In the genomic region with DNA sequence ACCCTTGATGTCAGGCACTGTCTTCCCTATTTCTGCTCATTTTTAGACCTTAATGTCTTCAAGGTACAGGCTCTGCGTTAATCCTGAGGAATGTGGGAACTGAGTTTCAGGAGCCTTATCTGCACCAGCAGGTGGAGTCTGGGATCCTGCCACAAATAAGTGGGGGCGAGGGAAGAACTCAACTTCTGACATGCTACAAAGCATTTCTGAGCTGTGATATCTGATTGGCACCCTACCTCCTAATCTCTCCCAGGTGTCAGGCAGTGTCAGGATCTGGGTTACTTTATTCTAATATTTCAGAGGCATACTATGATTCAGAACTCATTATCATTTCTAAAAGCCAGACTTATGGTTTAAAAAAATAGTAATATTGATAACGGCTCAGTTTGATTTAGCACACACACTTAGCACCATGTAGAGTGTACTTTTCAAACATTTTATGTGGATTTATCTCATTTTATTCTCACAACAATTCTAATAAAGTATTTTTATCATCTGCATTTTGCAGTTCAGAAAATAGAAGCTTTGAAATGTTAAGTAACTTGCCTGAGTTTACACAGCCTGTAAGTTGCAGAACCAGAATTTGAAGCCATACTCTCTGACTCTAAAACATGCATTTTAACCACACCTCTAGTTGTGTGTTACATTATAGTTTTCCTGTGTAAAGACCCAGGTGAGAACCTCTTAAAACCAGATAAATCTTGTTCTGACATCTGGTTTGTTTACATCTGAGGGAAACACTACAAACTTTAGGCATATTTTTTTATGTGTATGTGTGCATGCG, we compare ENCODE assay signal across 17 cellular contexts.
DNase-seq lines count a peak whose midpoint lies in the region; ATAC-seq, FAIRE-seq and TF ChIP-seq lines count a peak whose summit lies in the region.
"Had no signal": no experiment of that assay in that cellular context is flagged by ENCODE, and none has a peak within 500 bp of the region (broad histone marks: within the 10 kb centered on the region; RNA-seq: fewer than 3 reads in every experiment).

No MANE protein-coding gene starts in this region.

- H3K4me1 Mint-ChIP-seq in endothelial cell (ENCODE audit: unreplicated experiment), result peaks cover 42% of the 10 kb centered on the region
- H3K4me1 Mint-ChIP-seq: activated T-helper 17 cell treated with anti-CD3 and anti-CD28 coated beads, Interleukin-2, amount 50 U/mL, for 72 hours; naive thymus-derived CD8-positive, alpha-beta T cell had no signal

- FAIRE-seq in kidney (lab: Jason Lieb, UNC), result no peak
- FAIRE-seq: GM19239 had no signal

- peak overlapping the region; percentile 98 for H3K27ac Mint-ChIP-seq in endothelial cell (ENCODE audit: unreplicated experiment)
- H3K27ac Mint-ChIP-seq: activated T-helper 17 cell treated with anti-CD3 and anti-CD28 coated beads, Interleukin-2, amount 50 U/mL, for 72 hours; naive thymus-derived CD8-positive, alpha-beta T cell had no signal

- no peaks in the 10 kb centered on the region for H3K27me3 ChIP-seq in DND-41 (ENCODE audit: insufficient read depth, low read length, poor library complexity)
- H3K27me3 ChIP-seq: stomach had no signal

- ATAC-seq in DND-41 (ENCODE audit: insufficient read depth, low read depth) (no peak), HG03039 (IDR thresholded peaks at IDR 0.05; ENCODE audit: unreplicated experiment) (no peak)
- ATAC-seq: activated T-helper 17 cell treated with anti-CD3 and anti-CD28 coated beads, Interleukin-2, amount 50 U/mL, for 72 hours; left colon; naive thymus-derived CD8-positive, alpha-beta T cell had no signal

- no peak overlapping the region for H2AFZ ChIP-seq in DND-41 (ENCODE audit: low read depth, low read length)

- H3K4me3 Mint-ChIP-seq in endothelial cell (ENCODE audit: unreplicated experiment), result no peak overlapping the region
- H3K4me3 Mint-ChIP-seq: activated T-helper 17 cell treated with anti-CD3 and anti-CD28 coated beads, Interleukin-2, amount 50 U/mL, for 72 hours; naive thymus-derived CD8-positive, alpha-beta T cell had no signal

- no peaks in the 10 kb centered on the region for H4K20me1 ChIP-seq in DND-41 (ENCODE audit: insufficient read depth, low read length)

- H3K27ac ChIP-seq in DND-41 (ENCODE audit: low read length) (no peak overlapping the region), mesodermal cell (ENCODE audit: low read depth, low read length, severe bottlenecking) (peak overlapping the region; percentile 50), kidney (ENCODE audit: low read depth in 2 of 2, low read length in 2 of 2) (no peak overlapping the region)
- H3K27ac ChIP-seq: stomach had no signal

- H3K79me2 ChIP-seq in DND-41 (ENCODE audit: insufficient read depth, low read length), result no peaks in the 10 kb centered on the region

- H3K4me3 ChIP-seq in DND-41 (ENCODE audit: low read depth in 1 of 2, low read length in 2 of 2) (no peak overlapping the region), mesodermal cell (ENCODE audit: extremely low read depth, insufficient read depth, low read length, poor library complexity, severe bottlenecking) (no peak overlapping the region), kidney (ENCODE audit: low read length in 2 of 2) (no peak overlapping the region)
- H3K4me3 ChIP-seq: stomach had no signal

- DNase-seq in DND-41 (no peak), NCI-H226 (peak; percentile 94), endothelial cell (ENCODE audit: low spot score) (peak; percentile 44), kidney (no peak), NCI-H1092 treated with DMSO at 0.1 percent for 48 hours (lab: John Stamatoyannopoulos, UW) (no peak), AG20443 (ENCODE audit: low spot score) (no peak)
- DNase-seq: AML-193; amniotic stem cell; left colon; naive thymus-derived CD8-positive, alpha-beta T cell; NCI-H1048; SIG-M5; stomach had no signal

- TF ChIP-seq CTCF in DND-41 (IDR thresholded peaks at IDR 0.05; ENCODE audit: borderline replicate concordance, extremely low read depth, low read length, poor library complexity, severe bottlenecking) (peak; percentile 16), endothelial cell (IDR thresholded peaks at IDR 0.05; ENCODE audit: unreplicated experiment) (no peak), kidney (IDR thresholded peaks at IDR 0.05; ENCODE audit: borderline replicate concordance, extremely low read depth, insufficient read depth) (no peak)

- H3K9me3 ChIP-seq in DND-41 (ENCODE audit: insufficient read depth, low read length, severe bottlenecking) (no peaks in the 10 kb centered on the region), mesodermal cell (ENCODE audit: control insufficient read depth, low read length) (no peaks in the 10 kb centered on the region), kidney (ENCODE audit: control insufficient read depth in 1 of 2, low read length in 2 of 2) (no peaks in the 10 kb centered on the region)
- H3K9me3 ChIP-seq: stomach had no signal

- H3K9me3 Mint-ChIP-seq in endothelial cell (ENCODE audit: unreplicated experiment), result no peaks in the 10 kb centered on the region

- H3K36me3 Mint-ChIP-seq in endothelial cell (ENCODE audit: low read depth, unreplicated experiment), result no peaks in the 10 kb centered on the region
- H3K36me3 Mint-ChIP-seq: naive thymus-derived CD8-positive, alpha-beta T cell had no signal

- H3K4me1 ChIP-seq in DND-41 (ENCODE audit: insufficient read depth, low read length), result no peaks in the 10 kb centered on the region
- H3K4me1 ChIP-seq in mesodermal cell (ENCODE audit: control insufficient read depth, insufficient read depth, low read length, poor library complexity, severe bottlenecking), result peaks cover 49% of the 10 kb centered on the region
- peaks cover 0 to 3% of the 10 kb centered on the region in 2 donors for H3K4me1 ChIP-seq in kidney (ENCODE audit: control insufficient read depth in 1 of 2, insufficient read depth in 1 of 2, low read depth in 1 of 2, low read length in 2 of 2)

- no peak overlapping the region for H3K4me2 ChIP-seq in DND-41 (ENCODE audit: insufficient read depth, low read length)

- intact Hi-C loops in kidney (cut with DNase I), result no loop called here

- WGBS in mesodermal cell (ENCODE audit: insufficient coverage in 2 of 2), 2 experiments, result 83 to 100% methylated on average over 1 of the region's 4 CpGs

- H3K36me3 ChIP-seq in DND-41 (ENCODE audit: insufficient read depth, low read length) (no peaks in the 10 kb centered on the region), mesodermal cell (ENCODE audit: control insufficient read depth, insufficient read depth, low read length) (no peaks in the 10 kb centered on the region), kidney (ENCODE audit: control insufficient read depth in 1 of 2, insufficient read depth in 2 of 2, low read length in 2 of 2) (no peaks in the 10 kb centered on the region)
- H3K36me3 ChIP-seq: stomach had no signal

- H3K9ac ChIP-seq in DND-41 (ENCODE audit: low read depth, low read length) (no peak overlapping the region), kidney (ENCODE audit: low read length in 2 of 2) (no peak overlapping the region)

- H3K27me3 Mint-ChIP-seq in endothelial cell (ENCODE audit: unreplicated experiment), result peaks cover 2% of the 10 kb centered on the region
- H3K27me3 Mint-ChIP-seq: activated T-helper 17 cell treated with anti-CD3 and anti-CD28 coated beads, Interleukin-2, amount 50 U/mL, for 72 hours; naive thymus-derived CD8-positive, alpha-beta T cell had no signal

Comparison
In these comparisons a context has a peak if more than half of its experiments do, and no peak if none do; other contexts are left out.
1. DNase-seq: peak in NCI-H226 (single experiment) and endothelial cell (single experiment); none in DND-41 (single experiment), kidney (single experiment), NCI-H1092 treated with DMSO at 0.1 percent for 48 hours (single experiment) and AG20443 (single experiment).